Comparison of ENCODE assay signal across 24 cellular contexts in genomic region chr5:175094461-175094860, GRCh38.
"Had no signal": no experiment of that assay in that cellular context is flagged by ENCODE, and none has a peak within 500 bp of the region (broad histone marks: within the 10 kb centered on the region; RNA-seq: fewer than 3 reads in every experiment).

No MANE protein-coding gene starts in this region.

- H3K36me3 ChIP-seq: colonic mucosa, esophagus muscularis mucosa, esophagus squamous epithelium, gastrocnemius medialis, gastroesophageal sphincter, heart left ventricle, heart right ventricle had no signal

- DNase-seq: colonic mucosa; cortex of kidney; dermis blood vessel endothelial cell; dorsolateral prefrontal cortex; effector CD4-positive, alpha-beta T cell; effector CD8-positive, alpha-beta T cell; effector memory CD4-positive, alpha-beta T cell; effector memory CD8-positive, alpha-beta T cell; endodermal cell; erythroblast; esophagus squamous epithelium; foreskin fibroblast; foreskin keratinocyte; foreskin melanocyte; gastrocnemius medialis; glutamatergic neuron; head of caudate nucleus; heart left ventricle; heart right ventricle had no signal

- H3K27ac ChIP-seq: colonic mucosa, coronary artery, dorsolateral prefrontal cortex, epithelial cell of prostate, esophagus muscularis mucosa, esophagus squamous epithelium, foreskin keratinocyte, gastrocnemius medialis, gastroesophageal sphincter, heart left ventricle, heart right ventricle had no signal

- H3K9me3 ChIP-seq: colonic mucosa, esophagus muscularis mucosa, esophagus squamous epithelium, gastrocnemius medialis, gastroesophageal sphincter had no signal

- H3K4me3 ChIP-seq: colonic mucosa, coronary artery, dorsolateral prefrontal cortex, esophagus muscularis mucosa, esophagus squamous epithelium, gastrocnemius medialis, gastroesophageal sphincter, heart left ventricle, heart right ventricle had no signal

- ATAC-seq: effector memory CD8-positive, alpha-beta T cell; esophagus mucosa; foreskin keratinocyte; gastrocnemius medialis; gastroesophageal sphincter; heart left ventricle; heart right ventricle had no signal

- H3K4me1 ChIP-seq: colonic mucosa, esophagus muscularis mucosa, esophagus squamous epithelium, foreskin keratinocyte, gastrocnemius medialis, gastroesophageal sphincter, heart left ventricle, heart right ventricle had no signal

- H3K27me3 ChIP-seq: colonic mucosa, dorsolateral prefrontal cortex, esophagus squamous epithelium, foreskin keratinocyte, gastrocnemius medialis had no signal
